In genomic region chr11:117096973-117097566, GRCh38 we compare ENCODE assay signal across 8 cellular contexts. TPM values are rescaled to one million over a fixed set of nuclear protein-coding genes. Genes with fewer than 3 reads are reported as not detected.
DNase-seq lines count a peak whose midpoint lies in the region; ATAC-seq and TF ChIP-seq lines count a peak whose summit lies in the region.

No MANE protein-coding gene starts in this region.

- H3K4me3 Mint-ChIP-seq in stimulated activated naive CD8-positive, alpha-beta T cell treated with anti-CD3 and anti-CD28 coated beads, Interleukin-15, Interleukin-2, amounts not matched to agents 100 ng/mL and 50 ng/mL, for 24 hours, result peak overlapping the region; percentile 99

- intact Hi-C loops in breast epithelium (cut with DNase I; ENCODE audit: low total_unique reads), result no loop called here

- H3K9me3 ChIP-seq in breast epithelium (no peaks in the 10 kb centered on the region), mononuclear cell (ENCODE audit: low read depth, low read length) (no peaks in the 10 kb centered on the region)

- H3K4me3 ChIP-seq in breast epithelium (peak overlapping the region; percentile 83 to 98 (median 92)), mononuclear cell (ENCODE audit: low read length) (peak overlapping the region; percentile 70)

- peak overlapping the region; percentile 95 for H3K27ac Mint-ChIP-seq in stimulated activated naive CD8-positive, alpha-beta T cell treated with anti-CD3 and anti-CD28 coated beads, Interleukin-15, Interleukin-2, amounts not matched to agents 100 ng/mL and 50 ng/mL, for 24 hours

- no peak for DNase-seq in stimulated activated naive CD8-positive, alpha-beta T cell treated with anti-CD3 and anti-CD28 coated beads, Interleukin-15, Interleukin-2, amounts not matched to agents 100 U/mL and 50 U/mL, for 24 hours
- DNase-seq in breast epithelium (ENCODE audit: low spot score in 2 of 2), result no peak
- no peak for DNase-seq in HPDE6-E6E7 (ENCODE audit: extremely low spot score)

- peaks cover 12% of the 10 kb centered on the region for H3K36me3 Mint-ChIP-seq in stimulated activated naive CD8-positive, alpha-beta T cell treated with anti-CD3 and anti-CD28 coated beads, Interleukin-15, Interleukin-2, amounts not matched to agents 100 ng/mL and 50 ng/mL, for 24 hours (ENCODE audit: low read depth)

- no peaks in the 10 kb centered on the region for H3K27me3 Mint-ChIP-seq in stimulated activated naive CD8-positive, alpha-beta T cell treated with anti-CD3 and anti-CD28 coated beads, Interleukin-15, Interleukin-2, amounts not matched to agents 100 ng/mL and 50 ng/mL, for 24 hours

- peaks cover 0 to 22% of the 10 kb centered on the region in 2 donors for H3K4me1 ChIP-seq in breast epithelium
- peaks cover 57% of the 10 kb centered on the region for H3K4me1 ChIP-seq in mononuclear cell (ENCODE audit: insufficient read depth, low read length)

- peak overlapping the region; percentile 99 for H3K27ac ChIP-seq in breast epithelium

- no peak for TF ChIP-seq POLR2A in breast epithelium (IDR thresholded peaks at IDR 0.05)

- ATAC-seq in stimulated activated naive CD8-positive, alpha-beta T cell treated with anti-CD3 and anti-CD28 coated beads, Interleukin-15, Interleukin-2, amounts not matched to agents 100 U/mL and 50 U/mL, for 24 hours, result no peak
- no peak for ATAC-seq in HG03025 (IDR thresholded peaks at IDR 0.05; ENCODE audit: low FRiP score, unreplicated experiment)
- ATAC-seq in GM18502 (IDR thresholded peaks at IDR 0.05; ENCODE audit: poor library complexity, unreplicated experiment), result no peak
- no peak for ATAC-seq in HG02571 (IDR thresholded peaks at IDR 0.05; ENCODE audit: unreplicated experiment)

- peaks cover 3% of the 10 kb centered on the region for H3K9me3 Mint-ChIP-seq in stimulated activated naive CD8-positive, alpha-beta T cell treated with anti-CD3 and anti-CD28 coated beads, Interleukin-15, Interleukin-2, amounts not matched to agents 100 ng/mL and 50 ng/mL, for 24 hours

- H3K27me3 ChIP-seq in breast epithelium (no peaks in the 10 kb centered on the region), mononuclear cell (ENCODE audit: insufficient read depth, low read length) (no peaks in the 10 kb centered on the region)

- no peaks in the 10 kb centered on the region for H3K36me3 ChIP-seq in breast epithelium

- peaks cover 66% of the 10 kb centered on the region for H3K4me1 Mint-ChIP-seq in stimulated activated naive CD8-positive, alpha-beta T cell treated with anti-CD3 and anti-CD28 coated beads, Interleukin-15, Interleukin-2, amounts not matched to agents 100 ng/mL and 50 ng/mL, for 24 hours (ENCODE audit: low read depth)

- TF ChIP-seq CTCF in breast epithelium (IDR thresholded peaks at IDR 0.05), result no peak

RNA-seq across cellular contexts. Expression of gene SIK3, which starts 1.2 kb away (rescaled TPM):
- 100 to 1,000 TPM in 1 of 3 donors, 10 to 100 TPM in 2; 26.9 to 110 (median 57.0) TPM for total RNA-seq in breast epithelium
- 40.0 TPM for total RNA-seq in mononuclear cell

RNA-seq across cellular contexts. Expression of gene PAFAH1B2, which starts 47.0 kb away (rescaled TPM):
- 10 to 100 TPM; 76.8 to 92.2 (median 86.2) TPM for total RNA-seq in breast epithelium
- total RNA-seq in mononuclear cell, result 110 TPM
